9 cellular contexts compared by ENCODE assay signal in genomic region chr18:51044928-51045587, GRCh38. TPM values are rescaled to one million over a fixed set of nuclear protein-coding genes. Genes with fewer than 3 reads are reported as not detected.
DNase-seq lines count a peak whose midpoint lies in the region; ATAC-seq and TF ChIP-seq lines count a peak whose summit lies in the region.
"Had no signal": no experiment of that assay in that cellular context is flagged by ENCODE, and none has a peak within 500 bp of the region (broad histone marks: within the 10 kb centered on the region; RNA-seq: fewer than 3 reads in every experiment).

No MANE protein-coding gene starts in this region.

- DNase-seq in activated CD4-positive, alpha-beta T cell treated with anti-CD3 and anti-CD28 coated beads, Interleukin-2, amount 10 ng/mL, durations not matched to agents 24 days and 14 days: no peak
- DNase-seq in activated CD4-positive, alpha-beta T cell treated with anti-CD3 and anti-CD28 coated beads, Interleukin-2, amount 50 U/mL, for 1 hour: no peak
- no peak for DNase-seq in T-cell
- DNase-seq in foreskin keratinocyte: no peak
- no peak for DNase-seq in prostate gland (ENCODE audit: low spot score)
- DNase-seq in NCI-H1436 treated with DMSO at 0.1 percent for 48 hours (lab: John Stamatoyannopoulos, UW): no peak
- no peak for DNase-seq in COLO829 (ENCODE audit: low spot score)
- no peak for DNase-seq in cerebellar nuclear complex (lab: John Stamatoyannopoulos, UW)
- DNase-seq: NCI-H1930 had no signal

- no peak for TF ChIP-seq CTCF in foreskin keratinocyte (conservative IDR thresholded peaks at IDR 0.05)
- no peak for TF ChIP-seq CTCF in prostate gland (IDR thresholded peaks at IDR 0.05)

- peak in 1 of 4 experiments; percentile 34 for ATAC-seq in T-cell (replicated peaks in 1 of 4)
- ATAC-seq in foreskin keratinocyte: peak; percentile 44

- 19% methylated on average over 2 of the region's 2 CpGs for WGBS in prostate gland

- intact Hi-C loops in activated CD4-positive, alpha-beta T cell treated with anti-CD3 and anti-CD28 coated beads, Interleukin-2, amount 10 ng/mL, durations not matched to agents 24 days and 14 days (cut with micrococcal nuclease): no loop called here
- intact Hi-C loops in prostate gland (cut with DNase I): no loop called here

- H3K27me3 ChIP-seq in foreskin keratinocyte: no peaks in the 10 kb centered on the region
- H3K27me3 ChIP-seq in prostate gland (replicated peaks; ENCODE audit: insufficient read depth): no peaks in the 10 kb centered on the region

- no peaks in the 10 kb centered on the region for H3K36me3 ChIP-seq in prostate gland

- H3K9me3 ChIP-seq in prostate gland: no peaks in the 10 kb centered on the region

- H3K9me3 Mint-ChIP-seq in activated CD4-positive, alpha-beta T cell treated with anti-CD3 and anti-CD28 coated beads, Interleukin-2, amount 10 ng/mL, durations not matched to agents 24 days and 14 days: no peaks in the 10 kb centered on the region
- H3K9me3 Mint-ChIP-seq in T-cell: no peaks in the 10 kb centered on the region

- no peak for TF ChIP-seq POLR2A in prostate gland (IDR thresholded peaks at IDR 0.05)

- H3K27ac ChIP-seq in foreskin keratinocyte: no peak overlapping the region
- H3K27ac ChIP-seq in prostate gland: peak overlapping the region; percentile 26 to 30

- H3K4me1 ChIP-seq in foreskin keratinocyte (no peaks in the 10 kb centered on the region), prostate gland (replicated peaks) (peaks cover 4% of the 10 kb centered on the region)

- H3K4me1 Mint-ChIP-seq in activated CD4-positive, alpha-beta T cell treated with anti-CD3 and anti-CD28 coated beads, Interleukin-2, amount 10 ng/mL, durations not matched to agents 24 days and 14 days: peaks cover 32% of the 10 kb centered on the region
- peaks cover 58 to 70% (median 67%) of the 10 kb centered on the region in 3 donors for H3K4me1 Mint-ChIP-seq in T-cell

- CTCF ChIA-PET in T-cell (lab: Charles Lee): interaction anchor here in 1 of 2 donors (1.0 kb wide), 1 partner anchor 9 kb away, joined by 3 read pairs; no protein-coding TSS in a partner anchor

- POLR2A ChIA-PET in T-cell (lab: Charles Lee): interaction anchor here (0.5 to 1.1 kb wide), 2 partner anchors 13 to 208 kb away, joined by 3 to 5 read pairs; no protein-coding TSS in a partner anchor

- H3K4me3 ChIP-seq in prostate gland: peak overlapping the region in 1 of 2 donors; percentile 2

- H3K27me3 Mint-ChIP-seq in activated CD4-positive, alpha-beta T cell treated with anti-CD3 and anti-CD28 coated beads, Interleukin-2, amount 10 ng/mL, durations not matched to agents 24 days and 14 days: no peaks in the 10 kb centered on the region
- H3K27me3 Mint-ChIP-seq in T-cell: no peaks in the 10 kb centered on the region

- H3K36me3 Mint-ChIP-seq in activated CD4-positive, alpha-beta T cell treated with anti-CD3 and anti-CD28 coated beads, Interleukin-2, amount 10 ng/mL, durations not matched to agents 24 days and 14 days (ENCODE audit: low read depth): peaks cover 27% of the 10 kb centered on the region
- peaks cover 20% of the 10 kb centered on the region for H3K36me3 Mint-ChIP-seq in T-cell

- no peak overlapping the region for H3K4me3 Mint-ChIP-seq in activated CD4-positive, alpha-beta T cell treated with anti-CD3 and anti-CD28 coated beads, Interleukin-2, amount 10 ng/mL, durations not matched to agents 24 days and 14 days
- peak overlapping the region; percentile 0 to 44 (median 1) for H3K4me3 Mint-ChIP-seq in T-cell

- H3K27ac Mint-ChIP-seq in activated CD4-positive, alpha-beta T cell treated with anti-CD3 and anti-CD28 coated beads, Interleukin-2, amount 10 ng/mL, durations not matched to agents 24 days and 14 days: peak overlapping the region; percentile 10
- peak overlapping the region; percentile 25 to 36 for H3K27ac Mint-ChIP-seq in T-cell

RNA-seq across cellular contexts. Expression of gene SMAD4, which starts 15.0 kb away (rescaled TPM):
- total RNA-seq in activated CD4-positive, alpha-beta T cell treated with anti-CD3 and anti-CD28 coated beads, Interleukin-2, amount 10 ng/mL, durations not matched to agents 24 days and 14 days: 76.5 and 90.8 TPM in 2 replicates
- 100 to 1,000 TPM in 4 of 5 donors, 10 to 100 TPM in 1; 80.9 to 124 (median 117) TPM for total RNA-seq in T-cell
- total RNA-seq in foreskin keratinocyte: 60.1 and 68.2 TPM in 2 replicates
- polyA plus RNA-seq in foreskin keratinocyte: 8.1 and 11.5 TPM in 2 replicates
- 100 to 1,000 TPM; 214 to 225 TPM for total RNA-seq in prostate gland
